In the genomic region with DNA sequence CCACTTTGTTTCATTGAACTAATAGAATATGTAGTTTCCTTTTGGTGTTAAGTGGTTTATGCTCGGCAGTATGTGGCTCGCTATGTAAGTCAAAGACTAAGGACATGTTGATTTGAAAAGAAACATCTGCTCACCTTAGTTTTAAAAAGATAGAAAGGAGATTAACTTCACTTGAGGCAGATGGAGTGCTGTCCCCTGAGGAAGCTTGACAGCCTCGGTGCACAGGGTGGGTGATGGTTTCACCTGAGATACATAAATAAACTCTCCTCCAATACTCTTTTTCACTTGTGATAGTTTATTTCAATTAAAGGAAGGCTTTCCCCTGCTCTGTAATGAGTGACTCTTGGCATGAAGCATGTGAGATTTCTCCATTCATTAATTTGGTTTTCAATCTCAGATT, we compare ENCODE assay signal across 19 cellular contexts.
"Had no signal": no experiment of that assay in that cellular context is flagged by ENCODE, and none has a peak within 500 bp of the region (broad histone marks: within the 10 kb centered on the region; RNA-seq: fewer than 3 reads in every experiment).

No MANE protein-coding gene starts in this region.

- H3K9me3 ChIP-seq: ovary, right lobe of liver, uterus had no signal

- H3K27me3 ChIP-seq: ovary, right atrium auricular region, right lobe of liver, tibial nerve, uterus had no signal

- H3K4me3 ChIP-seq: left ventricle myocardium inferior, lung, mucosa of descending colon, ovary, right atrium auricular region, right lobe of liver, smooth muscle cell, tibial nerve, uterus had no signal

- H3K27ac ChIP-seq: left ventricle myocardium inferior, ovary, right atrium auricular region, right lobe of liver, tibial nerve, uterus had no signal

- H3K36me3 ChIP-seq: left ventricle myocardium inferior, ovary, right atrium auricular region, right lobe of liver, tibial nerve, uterus had no signal

- DNase-seq: islet precursor cell; left ventricle myocardium inferior; mesendoderm; mucosa of descending colon; naive thymus-derived CD4-positive, alpha-beta T cell; ovary; right lobe of liver; stimulated activated CD4-positive, alpha-beta T cell treated with anti-CD3 and anti-CD28 coated beads, Interleukin-1b, Interleukin-23, amount 100 ng/mL, for 48 hours; stimulated activated CD4-positive, alpha-beta T cell treated with anti-CD3 and anti-CD28 coated beads, Interleukin-2, amount 100 ng/mL, for 48 hours; stimulated activated CD4-positive, alpha-beta T cell treated with anti-CD3 and anti-CD28 coated beads, Interleukin-4, amount 100 ng/mL, for 4 hours; stimulated activated CD8-positive, alpha-beta memory T cell treated with anti-CD3 and anti-CD28 coated beads, Interleukin-4, amount 100 ng/mL, for 48 hours; stimulated activated naive CD4-positive, alpha-beta T cell treated with Interleukin-2 at 50 U/mL for 16 hours; stimulated activated naive CD8-positive, alpha-beta T cell treated with anti-CD3 and anti-CD28 coated beads, Interleukin-15, amount 100 ng/mL, for 72 hours; substantia nigra; uterus had no signal
